Comparison of ENCODE assay signal across 8 cellular contexts in the genomic region with DNA sequence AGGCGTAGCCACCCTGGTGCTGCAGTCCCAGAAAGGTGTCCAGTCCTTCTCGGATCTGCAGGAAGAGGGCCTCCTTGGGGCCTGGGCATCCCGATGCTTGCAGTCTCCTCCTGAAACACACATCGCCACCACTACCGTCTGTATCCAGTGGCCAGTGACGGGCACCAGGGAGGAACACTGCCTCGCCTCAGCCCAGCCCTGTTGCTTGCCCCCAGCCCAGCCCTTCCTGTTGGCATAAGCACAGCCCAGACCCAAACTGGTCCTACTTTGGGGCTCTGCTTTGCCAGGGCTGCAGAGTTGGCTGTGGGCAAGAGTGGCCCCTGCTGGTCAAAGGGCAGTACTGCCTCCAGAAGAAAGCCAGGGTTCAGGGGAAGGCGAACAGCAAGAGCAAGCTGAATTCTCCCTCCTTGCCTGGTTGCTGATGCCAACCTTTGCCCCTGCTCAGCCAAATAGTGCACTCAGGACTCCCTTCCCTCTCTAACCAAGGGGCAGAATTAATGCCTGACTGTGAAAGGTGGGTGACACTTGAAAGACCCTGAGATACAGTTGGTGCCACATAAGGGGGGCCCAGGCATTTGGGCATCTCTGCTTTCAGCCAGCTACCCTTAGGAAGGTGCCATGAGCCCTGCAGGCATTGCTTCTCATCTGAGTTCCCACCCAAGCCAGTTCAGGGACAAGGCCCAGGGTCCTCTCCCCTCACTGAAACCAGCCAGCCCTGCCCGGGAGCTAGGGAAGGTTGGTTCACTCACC. TPM values are rescaled to one million over a fixed set of nuclear protein-coding genes. Genes with fewer than 3 reads are reported as not detected.
DNase-seq lines count a peak whose midpoint lies in the region; ATAC-seq, FAIRE-seq and TF ChIP-seq lines count a peak whose summit lies in the region.

No MANE protein-coding gene starts in this region.

- H3K36me3 ChIP-seq in SJSA1 (no peaks in the 10 kb centered on the region), pancreas (no peaks in the 10 kb centered on the region), thyroid gland (no peaks in the 10 kb centered on the region)

- no peaks in the 10 kb centered on the region for H3K36me3 Mint-ChIP-seq in activated naive CD4-positive, alpha-beta T cell treated with anti-CD3 and anti-CD28 coated beads, Interleukin-2, amount 10 ng/mL, durations not matched to agents 7 days and 5 days

- H3K4me2 ChIP-seq in A549, result peak overlapping the region; percentile 53

- intact Hi-C loops in head of caudate nucleus (cut with DNase I), result loop anchor here (2.0 to 10.0 kb wide), 2 partner anchors 55 to 65 kb away; a partner anchor contains a TSS
- intact Hi-C loops in pancreas (cut with DNase I), result no loop called here
- intact Hi-C loops in thyroid gland (cut with DNase I), result no loop called here

- peaks cover 10% of the 10 kb centered on the region for H3K4me1 ChIP-seq in A549
- H3K4me1 ChIP-seq in SJSA1 (replicated peaks), result peaks cover 8% of the 10 kb centered on the region; the same call in 1 of the 2 replicates
- H3K4me1 ChIP-seq in pancreas, result no peaks in the 10 kb centered on the region
- H3K4me1 ChIP-seq in thyroid gland, result peaks cover 0 to 9% of the 10 kb centered on the region in 2 donors

- CTCF ChIA-PET in A549 (lab: Yijun Ruan, JAX), result interaction anchor here (0.6 to 24.7 kb wide), 41 partner anchors 9 to 263 kb away, joined by 3 to 423 read pairs (median 4); a partner anchor contains a TSS
- CTCF ChIA-PET in activated naive CD4-positive, alpha-beta T cell treated with anti-CD3 and anti-CD28 coated beads, Interleukin-2, amount 10 ng/mL, durations not matched to agents 7 days and 5 days (lab: Charles Lee), result interaction anchor here (0.6 to 7.6 kb wide), 23 partner anchors 9 to 130 kb away, joined by 3 to 130 read pairs (median 6); a partner anchor contains a TSS

- no peak overlapping the region for H3K4me3 Mint-ChIP-seq in activated naive CD4-positive, alpha-beta T cell treated with anti-CD3 and anti-CD28 coated beads, Interleukin-2, amount 10 ng/mL, durations not matched to agents 7 days and 5 days

- TF ChIP-seq POLR2A in A549 (IDR thresholded peaks at IDR 0.05; ENCODE audit: low read length), result no peak
- no peak for TF ChIP-seq POLR2A in thyroid gland (IDR thresholded peaks at IDR 0.05)

- H3K27me3 Mint-ChIP-seq in activated naive CD4-positive, alpha-beta T cell treated with anti-CD3 and anti-CD28 coated beads, Interleukin-2, amount 10 ng/mL, durations not matched to agents 7 days and 5 days, result peaks cover 6% of the 10 kb centered on the region

- H3K4me3 ChIP-seq in A549 (no peak overlapping the region), SJSA1 (no peak overlapping the region), pancreas (no peak overlapping the region), thyroid gland (replicated peaks in 1 of 3) (no peak overlapping the region)

- H3K27me3 ChIP-seq in SJSA1 (replicated peaks) (no peaks in the 10 kb centered on the region), pancreas (no peaks in the 10 kb centered on the region), thyroid gland (no peaks in the 10 kb centered on the region)

- TF ChIP-seq EP300 in A549 (IDR thresholded peaks at IDR 0.05), result no peak

- H3K27ac Mint-ChIP-seq in activated naive CD4-positive, alpha-beta T cell treated with anti-CD3 and anti-CD28 coated beads, Interleukin-2, amount 10 ng/mL, durations not matched to agents 7 days and 5 days, result no peak overlapping the region

- H3K27ac ChIP-seq in A549 (peak overlapping the region; percentile 66 to 77), SJSA1 (no peak overlapping the region), pancreas (peak overlapping the region in 1 of 4 donors; percentile 41), thyroid gland (peak overlapping the region in 2 of 3 donors; percentile 15 to 30)

- peak in 1 of 2 experiments; percentile 71 for DNase-seq in A549 (ENCODE audit: low read depth in 1 of 2, low spot score in 1 of 2)
- DNase-seq in Kasumi-1 (lab: John Stamatoyannopoulos, UW), result peak; percentile 74 to 77
- peak; percentile 70 to 77 for DNase-seq in SJSA1 (ENCODE audit: low read depth in 1 of 2, low spot score in 2 of 2)
- DNase-seq in activated naive CD4-positive, alpha-beta T cell treated with anti-CD3 and anti-CD28 coated beads, Interleukin-2, amount 10 ng/mL, durations not matched to agents 7 days and 5 days, result peak; percentile 88
- DNase-seq in head of caudate nucleus, result peak; percentile 70 to 93 (median 85)
- DNase-seq in pancreas, result peak; percentile 45 to 84 (median 70)
- DNase-seq in thyroid gland, result peak; percentile 64 to 66

- WGBS in A549 (ENCODE audit: missing lambda C conversion rate), result 41% methylated on average over 9 of the region's 9 CpGs
- WGBS in pancreas, 2 donors, result 33 to 37% methylated on average over 9 of the region's 9 CpGs
- WGBS in thyroid gland, 2 donors, result 33 to 38% methylated on average over 9 of the region's 9 CpGs

- POLR2A ChIA-PET in A549 (lab: Yijun Ruan, JAX), result interaction anchor here (0.6 to 1.5 kb wide), 2 partner anchors 51 to 55 kb away, joined by 4 to 8 read pairs; a partner anchor contains a TSS

- no peak for FAIRE-seq in A549 (lab: Jason Lieb, UNC)
- no peak for FAIRE-seq in pancreas (lab: Jason Lieb, UNC)

- no peaks in the 10 kb centered on the region for H3K9me3 Mint-ChIP-seq in activated naive CD4-positive, alpha-beta T cell treated with anti-CD3 and anti-CD28 coated beads, Interleukin-2, amount 10 ng/mL, durations not matched to agents 7 days and 5 days

- peak; percentile 96 for TF ChIP-seq CTCF in A549 (IDR thresholded peaks at IDR 0.05)
- TF ChIP-seq CTCF in pancreas (IDR thresholded peaks at IDR 0.05), result peak; percentile 86 to 97 (median 96)
- peak; percentile 98 to 99 (median 98) for TF ChIP-seq CTCF in thyroid gland (IDR thresholded peaks at IDR 0.05)

- ATAC-seq in A549, result peak; percentile 90 to 96
- ATAC-seq in GM18502 (IDR thresholded peaks at IDR 0.05; ENCODE audit: poor library complexity, unreplicated experiment), result peak; percentile 69
- peak; percentile 86 to 98 (median 98) for ATAC-seq in pancreas

- H3K4me1 Mint-ChIP-seq in activated naive CD4-positive, alpha-beta T cell treated with anti-CD3 and anti-CD28 coated beads, Interleukin-2, amount 10 ng/mL, durations not matched to agents 7 days and 5 days, result peaks cover 20% of the 10 kb centered on the region

- H3K9me3 ChIP-seq in A549, result no peaks in the 10 kb centered on the region
- H3K9me3 ChIP-seq in SJSA1 (replicated peaks), result no peaks in the 10 kb centered on the region
- no peaks in the 10 kb centered on the region for H3K9me3 ChIP-seq in pancreas
- no peaks in the 10 kb centered on the region for H3K9me3 ChIP-seq in thyroid gland

- peak; percentile 98 to 99 for TF ChIP-seq RAD21 in A549 (conservative IDR thresholded peaks at IDR 0.05 in 1 of 2, IDR thresholded peaks at IDR 0.05 in 1 of 2)

TF ChIP-seq in A549, 52 proteins besides CTCF, POLR2A, EP300 and RAD21:
- TF ChIP-seq SMC3 (IDR thresholded peaks at IDR 0.05) (peak; percentile 96), TP53 (CRISPR knock-in tag; IDR thresholded peaks at IDR 0.05) (0 out of 2 replicates have a peak, but pooled peaks have one; percentile 32), HOXB5 (CRISPR knock-in tag; IDR thresholded peaks at IDR 0.05) (no peak)

RNA-seq across cellular contexts. Expression of a gene that starts 11.1 kb away (rescaled TPM):
- polyA plus RNA-seq in A549 (2011; rRNA removed) (67.4 and 69.1 TPM in 2 replicates), A549 (2017; fragmentation: RNase III; extraction: RNeasy Plus Mini Kit Qiagen cat#74134 plus additional on column Dnase treatment) (21.3 to 21.5 TPM (median 21.5 TPM) in 3 replicates), pancreas (10 to 100 TPM; 17.8 to 20.2 TPM)
- polyA plus RNA-seq in A549 (2012; cell fraction: cytosol; rRNA removed), result 22.8 and 23.2 TPM in 2 replicates
- 66.0 and 69.8 TPM in 2 replicates for polyA plus RNA-seq in A549 (2012; cell fraction: nucleus; rRNA removed)
- polyA minus RNA-seq in A549 (2011; rRNA and poly(A)+ RNA removed), result 84.0 and 96.7 TPM in 2 replicates
- 49.8 and 81.1 TPM in 2 replicates for total RNA-seq in SJSA1 (2014; rRNA removed; shearing (Covaris generic))
- total RNA-seq in pancreas (10 to 100 TPM; 10.3 to 39.0 (median 23.8) TPM), thyroid gland (10 to 100 TPM; 47.4 to 80.1 (median 66.6) TPM)

RNA-seq across cellular contexts. Expression of a gene that starts 31.3 kb away (rescaled TPM):
- 382 and 581 TPM in 2 replicates for polyA plus RNA-seq in A549 (2011; rRNA removed)
- polyA plus RNA-seq in A549 (2012; cell fraction: cytosol; rRNA removed), result 298 and 314 TPM in 2 replicates
- polyA plus RNA-seq in A549 (2012; cell fraction: nucleus; rRNA removed), result 230 and 535 TPM in 2 replicates
- polyA plus RNA-seq in A549 (2017; fragmentation: RNase III; extraction: RNeasy Plus Mini Kit Qiagen cat#74134 plus additional on column Dnase treatment), result 255 to 266 TPM (median 261 TPM) in 3 replicates
- 225 and 325 TPM in 2 replicates for polyA minus RNA-seq in A549 (2011; rRNA and poly(A)+ RNA removed)
- total RNA-seq in SJSA1 (2014; rRNA removed; shearing (Covaris generic)), result 507 and 546 TPM in 2 replicates
- total RNA-seq in pancreas, result 100 to 1,000 TPM; 160 to 236 (median 202) TPM
- 100 to 1,000 TPM; 180 to 243 TPM for polyA plus RNA-seq in pancreas
- 100 to 1,000 TPM in 3 of 4 donors, 10 to 100 TPM in 1; 78.6 to 193 (median 130) TPM for total RNA-seq in thyroid gland

RNA-seq across cellular contexts. Expression of a gene that starts 48.0 kb away (rescaled TPM):
- polyA plus RNA-seq in A549 (2011; rRNA removed), result 0.12 TPM in 1 of 2 replicates, not detected in the other
- 0.03 and 0.05 TPM in 2 replicates for polyA plus RNA-seq in A549 (2012; cell fraction: cytosol; rRNA removed)
- 0.07 TPM in 1 of 2 replicates, not detected in the other for polyA plus RNA-seq in A549 (2012; cell fraction: nucleus; rRNA removed)
- polyA plus RNA-seq in A549 (2017; fragmentation: RNase III; extraction: RNeasy Plus Mini Kit Qiagen cat#74134 plus additional on column Dnase treatment), result 0.06 TPM in 1 of 3 replicates, not detected in the others
- not detected in 2 replicates for polyA minus RNA-seq in A549 (2011; rRNA and poly(A)+ RNA removed)
- total RNA-seq in SJSA1 (2014; rRNA removed; shearing (Covaris generic)), result not detected in 2 replicates
- total RNA-seq in pancreas, result under 1 TPM in 1 of 6 donors, not detected in 5; 0.12 TPM
- under 1 TPM in 1 of 2 donors, not detected in 1; 0.19 TPM for polyA plus RNA-seq in pancreas
- not detected for total RNA-seq in thyroid gland

RNA-seq across cellular contexts. Expression of a gene that starts 55.2 kb away (rescaled TPM):
- polyA plus RNA-seq in A549 (2011; rRNA removed) (69.9 and 72.3 TPM in 2 replicates), A549 (2017; fragmentation: RNase III; extraction: RNeasy Plus Mini Kit Qiagen cat#74134 plus additional on column Dnase treatment) (35.7 to 37.9 TPM (median 37.7 TPM) in 3 replicates), pancreas (10 to 100 TPM; 29.3 to 32.8 TPM)
- polyA plus RNA-seq in A549 (2012; cell fraction: cytosol; rRNA removed), result 22.6 and 30.2 TPM in 2 replicates
- 52.1 and 67.4 TPM in 2 replicates for polyA plus RNA-seq in A549 (2012; cell fraction: nucleus; rRNA removed)
- polyA minus RNA-seq in A549 (2011; rRNA and poly(A)+ RNA removed), result 58.0 and 90.2 TPM in 2 replicates
- total RNA-seq in SJSA1 (2014; rRNA removed; shearing (Covaris generic)), result 31.5 and 63.9 TPM in 2 replicates
- total RNA-seq in pancreas (10 to 100 TPM; 11.9 to 24.3 (median 15.5) TPM), thyroid gland (100 to 1,000 TPM in 1 of 4 donors, 10 to 100 TPM in 3; 58.5 to 114 (median 60.6) TPM)
